ENCODE assay signal across 17 cellular contexts in the genomic region with DNA sequence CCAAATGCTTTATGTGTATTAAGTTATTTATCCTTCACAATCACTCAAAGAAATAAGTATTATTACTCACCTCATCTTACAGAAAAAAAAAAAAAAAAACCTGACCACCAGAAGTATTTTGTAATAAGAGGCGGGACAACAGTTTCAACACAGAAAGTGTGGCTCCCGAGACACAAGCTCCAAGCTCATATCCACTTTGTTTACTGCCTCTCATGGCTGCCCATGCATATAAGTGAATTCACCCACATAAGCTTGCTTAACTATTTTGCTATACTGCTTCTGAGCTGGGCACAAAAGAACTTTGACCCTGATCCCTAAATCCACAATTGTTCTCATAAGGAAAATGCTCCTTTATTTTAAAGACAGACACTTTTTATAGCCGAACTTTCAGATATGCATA.
DNase-seq lines count a peak whose midpoint lies in the region; ATAC-seq, FAIRE-seq and TF ChIP-seq lines count a peak whose summit lies in the region.
"Had no signal": no experiment of that assay in that cellular context is flagged by ENCODE, and none has a peak within 500 bp of the region (broad histone marks: within the 10 kb centered on the region; RNA-seq: fewer than 3 reads in every experiment).

No MANE protein-coding gene starts in this region.

- H3K27ac ChIP-seq in HL-60 (replicated peaks) = peak overlapping the region; percentile 40
- H3K27ac ChIP-seq in OCI-LY7 (ENCODE audit: low read depth, low read length, poor library complexity, severe bottlenecking) = no peak overlapping the region
- peak overlapping the region; percentile 50 for H3K27ac ChIP-seq in neutrophil
- no peak overlapping the region for H3K27ac ChIP-seq in uterus
- H3K27ac ChIP-seq: adrenal gland, skin epidermis had no signal

- peaks cover 8% of the 10 kb centered on the region; the same call in 1 of the 2 replicates for H3K9me3 ChIP-seq in OCI-LY7 (ENCODE audit: low read length)
- no peaks in the 10 kb centered on the region for H3K9me3 ChIP-seq in neutrophil
- no peaks in the 10 kb centered on the region for H3K9me3 ChIP-seq in uterus
- H3K9me3 ChIP-seq: adrenal gland had no signal

- H4K20me1 ChIP-seq in OCI-LY7 (ENCODE audit: insufficient read depth, low read length) = no peaks in the 10 kb centered on the region

- TF ChIP-seq CTCF in HL-60 (IDR thresholded peaks at IDR 0.05; ENCODE audit: insufficient read depth, low read length) = no peak
- TF ChIP-seq CTCF in OCI-LY7 (conservative IDR thresholded peaks at IDR 0.05; ENCODE audit: low read length) = no peak
- TF ChIP-seq CTCF in fibroblast of pulmonary artery (IDR thresholded peaks at IDR 0.05; ENCODE audit: low read length, missing control alignments) = no peak
- TF ChIP-seq CTCF in neutrophil (IDR thresholded peaks at IDR 0.05) = no peak
- TF ChIP-seq CTCF in uterus (IDR thresholded peaks at IDR 0.05) = no peak

- TF ChIP-seq POLR2A in uterus (IDR thresholded peaks at IDR 0.05) = no peak

- H3K9me2 ChIP-seq in OCI-LY7 (ENCODE audit: insufficient read depth, low read length) = no peaks in the 10 kb centered on the region

- CTCF ChIA-PET in OCI-LY7 (lab: Charles Lee; ENCODE audit: unreplicated experiment) = no interaction called here

- POLR2A ChIA-PET in OCI-LY7 (lab: Charles Lee) = no interaction called here

- H3K27me3 ChIP-seq in HL-60 (ENCODE audit: insufficient read depth, poor library complexity, severe bottlenecking) (no peaks in the 10 kb centered on the region), neutrophil (no peaks in the 10 kb centered on the region), uterus (no peaks in the 10 kb centered on the region)
- H3K27me3 ChIP-seq: adrenal gland had no signal

- ATAC-seq in HG02571 (IDR thresholded peaks at IDR 0.05; ENCODE audit: unreplicated experiment) (no peak), Right ventricle myocardium superior (ENCODE audit: poor library complexity) (no peak)

- no peak overlapping the region for H3K4me2 ChIP-seq in OCI-LY7 (ENCODE audit: low read length)

- H3K4me1 ChIP-seq in OCI-LY7 (ENCODE audit: insufficient read depth, low read length, poor library complexity, severe bottlenecking) (no peaks in the 10 kb centered on the region), neutrophil (ENCODE audit: control insufficient read depth in 1 of 2, insufficient read depth in 1 of 2, low read depth in 1 of 2, low read length in 1 of 2) (peaks cover 3 to 15% of the 10 kb centered on the region in 2 experiments), uterus (no peaks in the 10 kb centered on the region)
- H3K4me1 ChIP-seq: adrenal gland had no signal

- DNase-seq in HL-60 (ENCODE audit: low read depth in 1 of 2, low spot score in 1 of 2) (peak; percentile 69 to 75), OCI-LY7 (ENCODE audit: low spot score) (peak; percentile 1), fibroblast of pulmonary artery (ENCODE audit: low read depth) (peak; percentile 61), GM19239 (ENCODE audit: insufficient read length, low spot score) (no peak), uterus (no peak), Right ventricle myocardium superior (no peak)
- DNase-seq: activated CD4-positive, alpha-beta memory T cell treated with anti-CD3 and anti-CD28 coated beads, Interleukin-2, amount 10 ng/mL, durations not matched to agents 7 days and 5 days; adrenal gland; C1 segment of cervical spinal cord; islet precursor cell; NCI-H1436; NCI-H226; stimulated activated CD4-positive, alpha-beta T cell treated with anti-CD3 and anti-CD28 coated beads, Interleukin-4, amount 100 ng/mL, for 4 hours had no signal

- FAIRE-seq in GM19239 (lab: Jason Lieb, UNC) = no peak
- FAIRE-seq: endometrium had no signal

- H2AFZ ChIP-seq in OCI-LY7 (ENCODE audit: low read length) = no peak overlapping the region

- H3K36me3 ChIP-seq in OCI-LY7 (ENCODE audit: insufficient read depth, low read length) = no peaks in the 10 kb centered on the region
- H3K36me3 ChIP-seq in neutrophil = no peaks in the 10 kb centered on the region
- no peaks in the 10 kb centered on the region for H3K36me3 ChIP-seq in uterus
- H3K36me3 ChIP-seq: adrenal gland had no signal

- H3K4me3 ChIP-seq in HL-60 (replicated peaks; ENCODE audit: insufficient read depth, low read length) (no peak overlapping the region), OCI-LY7 (ENCODE audit: low read depth, low read length, poor library complexity, severe bottlenecking) (no peak overlapping the region), fibroblast of pulmonary artery (replicated peaks; ENCODE audit: low read depth, low read length) (no peak overlapping the region), neutrophil (ENCODE audit: low read depth in 1 of 2, low read length in 1 of 2) (no peak overlapping the region), uterus (no peak overlapping the region)
- H3K4me3 ChIP-seq: adrenal gland, skin epidermis had no signal

- intact Hi-C loops in OCI-LY7 (cut with micrococcal nuclease; ENCODE audit: unreplicated experiment) (no loop called here), uterus (cut with DNase I; ENCODE audit: low total_unique reads) (no loop called here), Right ventricle myocardium superior (cut with DNase I) (no loop called here)

- no TSS peak for BruUV-seq in OCI-LY7 (replicated peaks; lab: Mats Ljungman, UMichigan)

- H3K79me2 ChIP-seq in OCI-LY7 (ENCODE audit: insufficient read depth, low read depth, low read length) = no peaks in the 10 kb centered on the region

Comparison
In these comparisons a context has a peak if more than half of its experiments do, and no peak if none do; other contexts are left out.
1. DNase-seq: peak in HL-60 (2 of 2), OCI-LY7 (single experiment) and fibroblast of pulmonary artery (single experiment); none in GM19239 (single experiment), uterus (0 of 2) and Right ventricle myocardium superior (single experiment).
2. H3K27ac ChIP-seq: peak in HL-60 (single experiment) and neutrophil (single experiment); none in OCI-LY7 (single experiment) and uterus (0 of 2).